12 cellular contexts compared by ENCODE assay signal in genomic region chr12:117165342-117165741, GRCh38.
"Had no signal": no experiment of that assay in that cellular context is flagged by ENCODE, and none has a peak within 500 bp of the region (broad histone marks: within the 10 kb centered on the region; RNA-seq: fewer than 3 reads in every experiment).

No MANE protein-coding gene starts in this region.

- H3K9me3 ChIP-seq: lower lobe of right lung, neutrophil had no signal

- H3K4me3 ChIP-seq: lower lobe of right lung had no signal

- H3K4me1 Mint-ChIP-seq: brain, endodermal cell had no signal

- H3K9me3 Mint-ChIP-seq: activated naive CD4-positive, alpha-beta T cell treated with anti-CD3 and anti-CD28 coated beads, Interleukin-2, amount 50 U/mL, for 72 hours; brain; endodermal cell; naive thymus-derived CD4-positive, alpha-beta T cell had no signal

- H3K27me3 Mint-ChIP-seq: brain; naive thymus-derived CD4-positive, alpha-beta T cell had no signal

- H3K27ac Mint-ChIP-seq: activated naive CD4-positive, alpha-beta T cell treated with anti-CD3 and anti-CD28 coated beads, Interleukin-2, amount 50 U/mL, for 72 hours; endodermal cell had no signal

- H3K27me3 ChIP-seq: neutrophil had no signal

- H3K4me3 Mint-ChIP-seq: brain; endodermal cell; naive thymus-derived CD4-positive, alpha-beta T cell had no signal

- DNase-seq: activated CD4-positive, alpha-beta T cell treated with anti-CD3 and anti-CD28 coated beads for 4 hours; activated CD8-positive, alpha-beta memory T cell treated with anti-CD3 and anti-CD28 coated beads for 24 hours; amniotic stem cell; endodermal cell; lower lobe of right lung; midbrain; naive thymus-derived CD4-positive, alpha-beta T cell; stimulated activated CD4-positive, alpha-beta T cell treated with anti-CD3 and anti-CD28 coated beads, Interleukin-12 subunit alpha, Interleukin-12 subunit beta, amount 100 ng/mL, for 4 hours; stimulated activated naive CD8-positive, alpha-beta T cell treated with anti-CD3 and anti-CD28 coated beads, Interleukin-15, Interleukin-2, amounts not matched to agents 100 U/mL and 50 U/mL, for 24 hours had no signal

- H3K4me1 ChIP-seq: lower lobe of right lung had no signal

- H3K27ac ChIP-seq: lower lobe of right lung, neutrophil had no signal
